In the genomic region with DNA sequence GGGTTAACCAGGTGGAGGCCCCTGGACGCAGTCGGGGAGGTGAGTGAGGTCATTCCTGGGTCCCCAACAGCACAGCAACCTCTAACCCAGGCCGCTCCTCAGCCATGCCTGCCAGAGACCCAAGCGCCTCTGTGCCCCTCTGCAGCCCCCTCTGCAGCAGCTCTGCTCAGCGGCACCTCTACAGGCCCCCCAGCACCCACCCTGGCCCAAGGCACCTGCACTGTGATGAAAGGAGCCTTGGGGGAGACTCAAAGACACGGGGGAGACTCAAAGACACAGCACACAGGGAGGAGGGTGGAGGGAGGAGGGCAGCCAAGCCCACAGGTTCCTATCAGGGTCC, we compare ENCODE assay signal across 18 cellular contexts. TPM values are rescaled to one million over a fixed set of nuclear protein-coding genes. Genes with fewer than 3 reads are reported as not detected.
A peak's percentile ranks its signal among the peaks of the same experiment; 100 is the strongest.
DNase-seq lines count a peak whose midpoint lies in the region; ATAC-seq, FAIRE-seq and TF ChIP-seq lines count a peak whose summit lies in the region.
"Had no signal": no experiment of that assay in that cellular context is flagged by ENCODE, and none has a peak within 500 bp of the region (broad histone marks: within the 10 kb centered on the region; RNA-seq: fewer than 3 reads in every experiment).

No MANE protein-coding gene starts in this region.

- BruUV-seq in K562 (replicated peaks; lab: Mats Ljungman, UMichigan): no TSS peak

- H3K79me2 ChIP-seq in K562 (ENCODE audit: control insufficient read depth, insufficient read depth, low read length) (peaks cover 68% of the 10 kb centered on the region), osteoblast (ENCODE audit: insufficient read depth, low read length) (peaks cover 38% of the 10 kb centered on the region)

- H2AFZ ChIP-seq in K562 (ENCODE audit: low read depth, low read length): no peak overlapping the region
- no peak overlapping the region for H2AFZ ChIP-seq in osteoblast (ENCODE audit: low read length)
- H2AFZ ChIP-seq: GM23338 had no signal

- POLR2A ChIA-PET in K562 (lab: Yijun Ruan, JAX): no interaction called here

- peaks cover 95% of the 10 kb centered on the region for H3K36me3 ChIP-seq in BLaER1
- H3K36me3 ChIP-seq in H7 (replicated peaks; ENCODE audit: control insufficient read depth, insufficient read depth, low read length): peaks cover 47% of the 10 kb centered on the region
- peaks cover 95% of the 10 kb centered on the region for H3K36me3 ChIP-seq in K562 (ENCODE audit: control insufficient read depth, insufficient read depth, low read length)
- peaks cover 60% of the 10 kb centered on the region for H3K36me3 ChIP-seq in osteoblast (ENCODE audit: insufficient read depth, low read length)

- WGBS in K562 (ENCODE audit: insufficient coverage, low coverage, missing lambda C conversion rate): 90% methylated on average over 6 of the region's 6 CpGs

- TF ChIP-seq RAD21 in K562 (CRISPR knock-in tag; conservative IDR thresholded peaks at IDR 0.05 in 1 of 2, IDR thresholded peaks at IDR 0.05 in 1 of 2): no peak

- no peaks in the 10 kb centered on the region for H3K9me3 ChIP-seq in BLaER1
- H3K9me3 ChIP-seq in K562 (replicated peaks; ENCODE audit: control insufficient read depth, insufficient read depth, low read depth, low read length): no peaks in the 10 kb centered on the region
- no peaks in the 10 kb centered on the region for H3K9me3 ChIP-seq in osteoblast (ENCODE audit: low read depth, low read length)
- H3K9me3 ChIP-seq: Caco-2, HAP-1 had no signal

- in situ Hi-C loops in K562 (cut with MboI): no loop called here

- peak; percentile 42 for DNase-seq in H7
- DNase-seq in K562 (ENCODE audit: extremely low read depth in 1 of 4, low spot score in 3 of 4): no peak
- DNase-seq in osteoblast (ENCODE audit: insufficient read length, low spot score, missing footprints): peak; percentile 44
- no peak for DNase-seq in NOMO-1 treated with dmso at 0.1 percent for 144 hours (lab: John Stamatoyannopoulos, UW; ENCODE audit: unreplicated experiment)
- DNase-seq: Caco-2; CD4-positive, CD25-positive, alpha-beta regulatory T cell; CD8-positive, alpha-beta T cell; DMS79; EL; GDM1; HFFc6 had no signal

- no peak for FAIRE-seq in K562 (lab: Jason Lieb, UNC)
- FAIRE-seq: GM12891, GM18507 had no signal

- peaks cover 3% of the 10 kb centered on the region for H3K9me1 ChIP-seq in K562 (ENCODE audit: control insufficient read depth, insufficient read depth, low read length)

- no peak for TF ChIP-seq EP300 in K562 (IDR thresholded peaks at IDR 0.05; ENCODE audit: low read length)

- H3K27me3 ChIP-seq in BLaER1: no peaks in the 10 kb centered on the region
- H3K27me3 ChIP-seq in H7 (ENCODE audit: control insufficient read depth, insufficient read depth, low read length): no peaks in the 10 kb centered on the region
- H3K27me3 ChIP-seq in K562 (ENCODE audit: control insufficient read depth in 2 of 2, insufficient read depth in 2 of 2, low read length in 2 of 2): no peaks in the 10 kb centered on the region
- no peaks in the 10 kb centered on the region for H3K27me3 ChIP-seq in osteoblast (ENCODE audit: insufficient read depth, low read length)

- H3K9ac ChIP-seq in BLaER1: no peak overlapping the region
- H3K9ac ChIP-seq in K562 (ENCODE audit: insufficient read depth in 1 of 2, low read depth in 2 of 2, low read length in 2 of 2): no peak overlapping the region

- H3K27ac ChIP-seq in BLaER1: 0 out of 2 replicates have a peak overlapping the region, but pooled peaks have one; percentile 22
- no peak overlapping the region for H3K27ac ChIP-seq in K562 (ENCODE audit: extremely low read depth, low read depth, low read length)
- H3K27ac ChIP-seq in osteoblast (ENCODE audit: low read depth, low read length): no peak overlapping the region
- H3K27ac ChIP-seq: C4-2B had no signal

- intact Hi-C loops in K562 (cut with micrococcal nuclease): no loop called here

- H3K4me3 ChIP-seq in BLaER1 (no peak overlapping the region), H7 (ENCODE audit: insufficient read depth, low read depth, low read length) (no peak overlapping the region), K562 (no peak overlapping the region), osteoblast (ENCODE audit: insufficient read depth, low read length) (no peak overlapping the region)
- H3K4me3 ChIP-seq: GM23338, HAP-1 had no signal

- no peak for TF ChIP-seq CTCF in K562 (IDR thresholded peaks at IDR 0.05 in 2 of 3, conservative IDR thresholded peaks at IDR 0.05 in 1 of 3; ENCODE audit: insufficient read depth in 2 of 3, low read depth in 1 of 3, low read length in 3 of 3)
- no peak for TF ChIP-seq CTCF in osteoblast (IDR thresholded peaks at IDR 0.05; ENCODE audit: extremely low read depth, low read depth, low read length)

- ATAC-seq in K562 (no peak), HG02981 (IDR thresholded peaks at IDR 0.05; ENCODE audit: unreplicated experiment) (no peak)
- ATAC-seq: CD8-positive, alpha-beta T cell; GM23338 had no signal

- H3K4me2 ChIP-seq in BLaER1: no peak overlapping the region
- H3K4me2 ChIP-seq in K562 (ENCODE audit: insufficient read depth, low read length): no peak overlapping the region
- H3K4me2 ChIP-seq in osteoblast (ENCODE audit: insufficient read depth, low read length): no peak overlapping the region
- H3K4me2 ChIP-seq: GM23338 had no signal

- H4K20me1 ChIP-seq in BLaER1 (peaks cover 89% of the 10 kb centered on the region), K562 (replicated peaks; ENCODE audit: control insufficient read depth, insufficient read depth, low read length) (peaks cover 21% of the 10 kb centered on the region), osteoblast (ENCODE audit: insufficient read depth, low read length) (peaks cover 28% of the 10 kb centered on the region)

- CTCF ChIA-PET in K562 (lab: Yijun Ruan, JAX; ENCODE audit: low intra/inter-chr PET ratio): no interaction called here

- no peak for TF ChIP-seq POLR2A in K562 (conservative IDR thresholded peaks at IDR 0.05)

- H3K4me1 ChIP-seq in BLaER1 (peaks cover 60% of the 10 kb centered on the region), K562 (replicated peaks in 1 of 2; ENCODE audit: control insufficient read depth in 2 of 2, insufficient read depth in 2 of 2, low read length in 2 of 2) (peaks cover 0 to 28% of the 10 kb centered on the region in 2 experiments; a peak in 1 of 5 replicates), osteoblast (ENCODE audit: insufficient read depth, low read length) (no peaks in the 10 kb centered on the region)
- H3K4me1 ChIP-seq: Caco-2, HAP-1 had no signal

TF ChIP-seq in K562, 482 proteins besides CTCF, POLR2A, EP300 and RAD21:
- TF ChIP-seq CHD4 (IDR thresholded peaks at IDR 0.05; ENCODE audit: insufficient read depth, insufficient replicate concordance, low read depth, low read length, poor library complexity, severe bottlenecking) (no peak), RBFOX2 (IDR thresholded peaks at IDR 0.05; ENCODE audit: low read depth, low read length) (peak; percentile 22; the same call in 1 of the 2 replicates)

RNA-seq across cellular contexts. Expression of a gene that starts 19.5 kb away (rescaled TPM):
- total RNA-seq in H7 (2014; rRNA removed; shearing (Covaris generic)): 12.9 and 15.3 TPM in 2 replicates
- total RNA-seq in K562 (2011; cell fraction: chromatin; rRNA removed; ENCODE audit: low replicate concordance): 107 and 254 TPM in 2 replicates
- total RNA-seq in K562 (2011; cell fraction: nucleolus; rRNA removed): 147 and 151 TPM in 2 replicates
- 105 and 112 TPM in 2 replicates for total RNA-seq in K562 (2011; cell fraction: nucleoplasm; rRNA removed)
- 30.2 and 41.6 TPM in 2 replicates for total RNA-seq in K562 (2014; rRNA removed)
- total RNA-seq in K562 (2014; rRNA removed; fragmentation: Illumina TruSeq; extraction: Trizol): 21.4 and 29.7 TPM in 2 replicates
- total RNA-seq in K562 (2015; rRNA removed; fragmentation: Illumina TruSeq; extraction: Trizol): 43.4 and 44.3 TPM in 2 replicates
- total RNA-seq in K562 (2021): 95.3 and 95.4 TPM in 2 replicates
- 32.1 and 32.8 TPM in 2 replicates for polyA plus RNA-seq in K562 (2011; rRNA removed)
- polyA plus RNA-seq in K562 (2011; cell fraction: cytosol; rRNA removed): 48.9 and 72.1 TPM in 2 replicates
- 84.3 and 132 TPM in 2 replicates for polyA plus RNA-seq in K562 (2011; cell fraction: nucleus; rRNA removed)
- polyA plus RNA-seq in K562 (2012): 36.0 and 81.8 TPM in 2 replicates
- polyA plus RNA-seq in K562 (2014; fragmentation: Illumina TruSeq; extraction: Trizol): 48.1 and 59.6 TPM in 2 replicates
- 10 to 100 TPM in 1 of 2 experiments, 1 to 10 TPM in 1; 5.4 to 26.3 TPM for polyA plus RNA-seq in K562 (2014; fragmentation: Nextera tagmentation; extraction: Ambion mirVana)
- 76.3 and 90.2 TPM in 2 replicates for polyA plus RNA-seq in K562 (2014; rRNA removed)
- polyA minus RNA-seq in K562 (2011; rRNA and poly(A)+ RNA removed): 22.9 and 34.7 TPM in 2 replicates
- polyA minus RNA-seq in K562 (2011; cell fraction: cytosol; rRNA and poly(A)+ RNA removed): 29.9 and 35.5 TPM in 2 replicates
- polyA minus RNA-seq in K562 (2011; cell fraction: nucleus; rRNA and poly(A)+ RNA removed): 51.3 and 54.0 TPM in 2 replicates
- total RNA-seq in osteoblast: 8.0 and 10.1 TPM in 2 replicates

RNA-seq across cellular contexts. Expression of a gene that starts 33.2 kb away (rescaled TPM):
- total RNA-seq in H7 (2014; rRNA removed; shearing (Covaris generic)): 40.5 and 41.9 TPM in 2 replicates
- total RNA-seq in K562 (2011; cell fraction: chromatin; rRNA removed; ENCODE audit: low replicate concordance): 82.4 and 114 TPM in 2 replicates
- total RNA-seq in K562 (2011; cell fraction: nucleolus; rRNA removed): 48.2 and 54.4 TPM in 2 replicates
- total RNA-seq in K562 (2011; cell fraction: nucleoplasm; rRNA removed): 61.2 and 67.6 TPM in 2 replicates
- total RNA-seq in K562 (2014; rRNA removed) (87.8 and 89.7 TPM in 2 replicates), K562 (2014; rRNA removed; fragmentation: Illumina TruSeq; extraction: Trizol) (74.3 and 81.5 TPM in 2 replicates), K562 (2015; rRNA removed; fragmentation: Illumina TruSeq; extraction: Trizol) (79.7 and 80.6 TPM in 2 replicates), K562 (2021) (65.7 and 68.3 TPM in 2 replicates), osteoblast (65.1 and 66.2 TPM in 2 replicates)
- polyA plus RNA-seq in K562 (2011; rRNA removed) (37.2 and 41.9 TPM in 2 replicates), K562 (2014; fragmentation: Illumina TruSeq; extraction: Trizol) (63.0 and 77.9 TPM in 2 replicates), K562 (2014; fragmentation: Nextera tagmentation; extraction: Ambion mirVana) (10 to 100 TPM; 19.1 to 23.6 TPM), K562 (2014; rRNA removed) (67.2 and 80.0 TPM in 2 replicates)
- 43.0 and 44.1 TPM in 2 replicates for polyA plus RNA-seq in K562 (2011; cell fraction: cytosol; rRNA removed)
- 40.0 and 49.0 TPM in 2 replicates for polyA plus RNA-seq in K562 (2011; cell fraction: nucleus; rRNA removed)
- 58.0 and 60.8 TPM in 2 replicates for polyA plus RNA-seq in K562 (2012)
- 39.0 and 44.5 TPM in 2 replicates for polyA minus RNA-seq in K562 (2011; rRNA and poly(A)+ RNA removed)
- polyA minus RNA-seq in K562 (2011; cell fraction: cytosol; rRNA and poly(A)+ RNA removed): 35.1 and 42.7 TPM in 2 replicates
- polyA minus RNA-seq in K562 (2011; cell fraction: nucleus; rRNA and poly(A)+ RNA removed): 11.7 and 20.2 TPM in 2 replicates

Comparison
In these comparisons a context has a peak if more than half of its experiments do, and no peak if none do; other contexts are left out.
1. DNase-seq: peak in H7 (single experiment) and osteoblast (single experiment); none in K562 (0 of 4) and NOMO-1 treated with dmso at 0.1 percent for 144 hours (single experiment).